In the genomic region with DNA sequence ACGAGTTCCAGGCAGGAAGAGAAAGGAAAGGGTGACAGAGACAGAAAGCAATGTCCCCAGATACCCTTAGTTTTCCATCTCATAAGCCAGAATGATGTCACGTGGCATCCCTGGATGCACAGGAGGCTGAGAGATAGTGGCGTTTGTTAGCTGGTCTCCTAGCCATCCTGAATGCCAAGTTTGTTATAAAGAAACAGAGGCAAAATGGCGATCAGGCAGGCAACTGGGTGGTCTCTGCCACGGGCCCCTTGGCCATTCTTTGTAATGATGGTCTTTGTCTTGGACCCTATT, we compare ENCODE assay signal across 16 cellular contexts. TPM values are rescaled to one million over a fixed set of nuclear protein-coding genes. Genes with fewer than 3 reads are reported as not detected.
DNase-seq lines count a peak whose midpoint lies in the region; ATAC-seq and TF ChIP-seq lines count a peak whose summit lies in the region.
"Had no signal": no experiment of that assay in that cellular context is flagged by ENCODE, and none has a peak within 500 bp of the region (broad histone marks: within the 10 kb centered on the region; RNA-seq: fewer than 3 reads in every experiment).

No MANE protein-coding gene starts in this region.

- ATAC-seq in heart left ventricle (peak; percentile 45 to 64 (median 57)), left cardiac atrium (no peak), IMR-90 (ENCODE audit: low read depth) (no peak)

- no peak overlapping the region for H4K91ac ChIP-seq in IMR-90 (ENCODE audit: insufficient read depth, low read depth, low read length)

- H3K27me3 ChIP-seq in heart left ventricle = peaks cover 0 to 9% (median 0%) of the 10 kb centered on the region in 9 donors
- no peaks in the 10 kb centered on the region for H3K27me3 ChIP-seq in BE2C
- no peaks in the 10 kb centered on the region for H3K27me3 ChIP-seq in IMR-90 (ENCODE audit: control insufficient read depth, insufficient read depth, low read length)
- H3K27me3 ChIP-seq in spleen (replicated peaks in 1 of 7) = peaks cover 0 to 16% (median 4%) of the 10 kb centered on the region in 7 donors
- no peaks in the 10 kb centered on the region for H3K27me3 ChIP-seq in WERI-Rb-1 (ENCODE audit: insufficient read depth, low read depth, severe bottlenecking)

- H2AK5ac ChIP-seq in IMR-90 (ENCODE audit: low read depth, low read length) = peak overlapping the region; percentile 42; the same call in 1 of the 2 replicates

- 37 to 53% (median 45%) methylated on average over 5 of the region's 5 CpGs for WGBS in heart left ventricle, 4 donors
- no CpG with 5 or more reads among the region's 5 CpGs for WGBS in IMR-90 (ENCODE audit: extremely low coverage in 2 of 2, insufficient read length in 1 of 2), 2 experiments
- WGBS in spleen, 5 donors = 73 to 83% (median 80%) methylated on average over 5 of the region's 5 CpGs

- no peak for TF ChIP-seq RAD21 in IMR-90 (IDR thresholded peaks at IDR 0.05; ENCODE audit: low read length)

- no peak overlapping the region for H3K18ac ChIP-seq in IMR-90 (ENCODE audit: low read depth, low read length)

- H3K4me2 ChIP-seq in IMR-90 (ENCODE audit: low read depth, low read length) = no peak overlapping the region

- no TSS peak for BruUV-seq in IMR-90 (replicated peaks; lab: Mats Ljungman, UMichigan)

- no peak for TF ChIP-seq CTCF in heart left ventricle (IDR thresholded peaks at IDR 0.05)
- TF ChIP-seq CTCF in BE2C (IDR thresholded peaks at IDR 0.05; ENCODE audit: low read depth, low read length) = no peak
- no peak for TF ChIP-seq CTCF in IMR-90 (conservative IDR thresholded peaks at IDR 0.05; ENCODE audit: low read depth, low read length)
- no peak for TF ChIP-seq CTCF in spleen (IDR thresholded peaks at IDR 0.05 in 8 of 11, conservative IDR thresholded peaks at IDR 0.05 in 3 of 11)
- no peak for TF ChIP-seq CTCF in WERI-Rb-1 (IDR thresholded peaks at IDR 0.05; ENCODE audit: low read depth, low read length)

- H3K27ac ChIP-seq in heart left ventricle (peak overlapping the region in 9 of 12 donors; percentile 1 to 84 (median 44)), IMR-90 (ENCODE audit: insufficient read depth, low read length) (no peak overlapping the region), spleen (no peak overlapping the region), WERI-Rb-1 (no peak overlapping the region)

- no peak overlapping the region for H4K8ac ChIP-seq in IMR-90 (ENCODE audit: low read depth in 2 of 2, low read length in 2 of 2)

- H3K4me1 ChIP-seq in heart left ventricle = peaks cover 5 to 43% (median 31%) of the 10 kb centered on the region in 12 donors
- H3K4me1 ChIP-seq in BE2C = peaks cover 35% of the 10 kb centered on the region
- H3K4me1 ChIP-seq in IMR-90 (ENCODE audit: control insufficient read depth, insufficient read depth, low read length) = peaks cover 16% of the 10 kb centered on the region
- peaks cover 0 to 23% (median 9%) of the 10 kb centered on the region in 6 donors for H3K4me1 ChIP-seq in spleen

- H3K9me3 ChIP-seq in heart left ventricle (peaks cover 0 to 23% (median 3%) of the 10 kb centered on the region in 12 donors), BE2C (no peaks in the 10 kb centered on the region; the same call in 1 of the 2 replicates), IMR-90 (ENCODE audit: control insufficient read depth, insufficient read depth, low read length) (no peaks in the 10 kb centered on the region), spleen (peaks cover 0 to 19% (median 4%) of the 10 kb centered on the region in 8 donors), WERI-Rb-1 (ENCODE audit: severe bottlenecking) (peaks cover 2% of the 10 kb centered on the region)

- TF ChIP-seq POLR2A in heart left ventricle (IDR thresholded peaks at IDR 0.05) (no peak), IMR-90 (IDR thresholded peaks at IDR 0.05; ENCODE audit: low read depth, low read length) (no peak), spleen (IDR thresholded peaks at IDR 0.05) (no peak)

- no peak overlapping the region for H3K9ac ChIP-seq in IMR-90 (ENCODE audit: low read depth, low read length)

- CTCF ChIA-PET in IMR-90 (lab: Yijun Ruan, JAX) = no interaction called here

- intact Hi-C loops in heart left ventricle (cut with DNase I) (no loop called here), left cardiac atrium (cut with DNase I) (no loop called here), IMR-90 (cut with micrococcal nuclease) (no loop called here), spleen (cut with DNase I; ENCODE audit: low total_unique reads) (no loop called here)

- H3K23ac ChIP-seq in IMR-90 (ENCODE audit: low read depth, low read length) = no peak overlapping the region

- H4K5ac ChIP-seq in IMR-90 (ENCODE audit: low read depth, low read length) = no peak overlapping the region

- H2BK20ac ChIP-seq in IMR-90 (ENCODE audit: low read depth, low read length) = no peak overlapping the region

- no peak overlapping the region for H2BK120ac ChIP-seq in IMR-90 (ENCODE audit: low read depth, low read length)

- no peaks in the 10 kb centered on the region for H3K79me1 ChIP-seq in IMR-90 (ENCODE audit: low read depth in 1 of 2, low read length in 2 of 2)

- H2AK9ac ChIP-seq in IMR-90 (replicated peaks; ENCODE audit: low read depth, low read length, poor library complexity) = no peak overlapping the region

- H3K4me3 ChIP-seq in heart left ventricle (no peak overlapping the region), BE2C (ENCODE audit: low read depth, low read length) (no peak overlapping the region), IMR-90 (ENCODE audit: insufficient read depth, low read depth, low read length) (no peak overlapping the region), spleen (no peak overlapping the region), WERI-Rb-1 (ENCODE audit: low read depth, low read length) (no peak overlapping the region)

- no peak overlapping the region for H3K4ac ChIP-seq in IMR-90 (ENCODE audit: low read depth, low read length)

- in situ Hi-C loops in IMR-90 (cut with MboI; ENCODE audit: low sequenced_read_pairs) = no loop called here

- no peak overlapping the region for H2BK15ac ChIP-seq in IMR-90 (ENCODE audit: low read depth, low read length)

- POLR2A ChIA-PET in IMR-90 (lab: Charles Lee; ENCODE audit: unreplicated experiment) = interaction anchor here (0.5 kb wide), 1 partner anchor 24 kb away, joined by 4 read pairs; no protein-coding TSS in a partner anchor

- no peaks in the 10 kb centered on the region for H4K20me1 ChIP-seq in IMR-90 (ENCODE audit: insufficient read depth, low read length)

- H3K9me1 ChIP-seq in IMR-90 (ENCODE audit: insufficient read depth, low read length) = peaks cover 3% of the 10 kb centered on the region

- H3K36me3 ChIP-seq in heart left ventricle (no peaks in the 10 kb centered on the region), BE2C (no peaks in the 10 kb centered on the region), IMR-90 (ENCODE audit: control insufficient read depth, insufficient read depth, low read length) (no peaks in the 10 kb centered on the region), spleen (no peaks in the 10 kb centered on the region), WERI-Rb-1 (no peaks in the 10 kb centered on the region)

- H2AFZ ChIP-seq in IMR-90 (replicated peaks; ENCODE audit: low read length, poor library complexity) = no peak overlapping the region

- no peak overlapping the region for H3K56ac ChIP-seq in IMR-90 (ENCODE audit: extremely low read depth, insufficient read depth, low read length)

- no peak overlapping the region for H3K14ac ChIP-seq in IMR-90 (replicated peaks; ENCODE audit: low read depth, low read length)

- no peak overlapping the region for H2BK5ac ChIP-seq in IMR-90 (ENCODE audit: low read depth, low read length, poor library complexity, severe bottlenecking)

- DNase-seq in heart left ventricle (peak in 2 of 5 donors; percentile 49 to 54), left cardiac atrium (no peak), BE2C (peak; percentile 32), IMR-90 (no peak), spleen (peak; percentile 11), cerebellar nuclear complex (lab: John Stamatoyannopoulos, UW) (no peak), WERI-Rb-1 (no peak)
- DNase-seq: C1 segment of cervical spinal cord; CD4-positive, CD25-positive, alpha-beta regulatory T cell; CD8-positive, alpha-beta memory T cell; COR-L47; DMS 273 treated with DMSO at 0.1 percent for 48 hours; DMS53; DND-41; EL; H9 had no signal

- dilution Hi-C loops in IMR-90 (cut with HindIII; ENCODE audit: low sequenced_read_pairs, unreplicated experiment) = no loop called here

TF ChIP-seq in IMR-90, 13 proteins besides CTCF, POLR2A, EP300 and RAD21 (continues in another document):
- no peak for TF ChIP-seq MXI1 (IDR thresholded peaks at IDR 0.05; ENCODE audit: borderline replicate concordance, low read depth, low read length)
- TF ChIP-seq MAFK (IDR thresholded peaks at IDR 0.05; ENCODE audit: low read depth, low read length) = no peak
- TF ChIP-seq, protein P1, sequence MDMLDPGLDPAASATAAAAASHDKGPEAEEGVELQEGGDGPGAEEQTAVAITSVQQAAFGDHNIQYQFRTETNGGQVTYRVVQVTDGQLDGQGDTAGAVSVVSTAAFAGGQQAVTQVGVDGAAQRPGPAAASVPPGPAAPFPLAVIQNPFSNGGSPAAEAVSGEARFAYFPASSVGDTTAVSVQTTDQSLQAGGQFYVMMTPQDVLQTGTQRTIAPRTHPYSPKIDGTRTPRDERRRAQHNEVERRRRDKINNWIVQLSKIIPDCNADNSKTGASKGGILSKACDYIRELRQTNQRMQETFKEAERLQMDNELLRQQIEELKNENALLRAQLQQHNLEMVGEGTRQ (IDR thresholded peaks at IDR 0.05; ENCODE audit: low read depth, low read length) = no peak
- TF ChIP-seq, protein P2, sequence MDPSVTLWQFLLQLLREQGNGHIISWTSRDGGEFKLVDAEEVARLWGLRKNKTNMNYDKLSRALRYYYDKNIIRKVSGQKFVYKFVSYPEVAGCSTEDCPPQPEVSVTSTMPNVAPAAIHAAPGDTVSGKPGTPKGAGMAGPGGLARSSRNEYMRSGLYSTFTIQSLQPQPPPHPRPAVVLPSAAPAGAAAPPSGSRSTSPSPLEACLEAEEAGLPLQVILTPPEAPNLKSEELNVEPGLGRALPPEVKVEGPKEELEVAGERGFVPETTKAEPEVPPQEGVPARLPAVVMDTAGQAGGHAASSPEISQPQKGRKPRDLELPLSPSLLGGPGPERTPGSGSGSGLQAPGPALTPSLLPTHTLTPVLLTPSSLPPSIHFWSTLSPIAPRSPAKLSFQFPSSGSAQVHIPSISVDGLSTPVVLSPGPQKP (IDR thresholded peaks at IDR 0.05; ENCODE audit: borderline replicate concordance, low read depth, low read length) = no peak
- no peak for TF ChIP-seq FOS (IDR thresholded peaks at IDR 0.05; ENCODE audit: low read depth, low read length)
- TF ChIP-seq RFX5 (IDR thresholded peaks at IDR 0.05; ENCODE audit: low read depth, low read length) = no peak

RNA-seq across cellular contexts. Expression of a gene that starts 5.3 kb away (rescaled TPM):
- under 1 TPM in 8 of 9 donors, not detected in 1; 0.08 to 0.35 (median 0.15) TPM for total RNA-seq in heart left ventricle
- under 1 TPM; 0.08 to 0.15 TPM for polyA plus RNA-seq in heart left ventricle
- under 1 TPM in 1 of 2 donors, not detected in 1; 0.18 TPM for total RNA-seq in left cardiac atrium
- polyA plus RNA-seq in BE2C (2012; ENCODE audit: insufficient read depth, insufficient read length, low read depth) = 0.76 TPM
- total RNA-seq in IMR-90 (2012; rRNA removed) = under 0.01 and 0.28 TPM in 2 replicates
- 0.05 and 0.07 TPM in 2 replicates for polyA plus RNA-seq in IMR-90 (2012; rRNA removed)
- 0.02 and 0.03 TPM in 2 replicates for polyA plus RNA-seq in IMR-90 (2012; cell fraction: cytosol; rRNA removed)
- 0.56 and 0.64 TPM in 2 replicates for polyA plus RNA-seq in IMR-90 (2012; cell fraction: nucleus; rRNA removed; ENCODE audit: low replicate concordance)
- total RNA-seq in spleen = 1 to 10 TPM in 4 of 7 donors, under 1 TPM in 3; 0.44 to 2.0 (median 1.1) TPM
- under 1 TPM; 0.02 to 0.29 (median 0.05) TPM for polyA plus RNA-seq in spleen
- polyA plus RNA-seq: CD8-positive, alpha-beta memory T cell had no signal

Comparison
In these comparisons a context has a peak if more than half of its experiments do, and no peak if none do; other contexts are left out.
1. ATAC-seq: peak in heart left ventricle (4 of 4); none in left cardiac atrium (0 of 2) and IMR-90 (single experiment).
2. DNase-seq: peak in BE2C (single experiment) and spleen (single experiment); none in left cardiac atrium (single experiment), IMR-90 (single experiment), cerebellar nuclear complex (0 of 2) and WERI-Rb-1 (single experiment).
3. H3K27ac ChIP-seq: peak in heart left ventricle (9 of 12); none in IMR-90 (single experiment), spleen (0 of 8) and WERI-Rb-1 (single experiment).